25 cellular contexts compared by ENCODE assay signal in the genomic region with DNA sequence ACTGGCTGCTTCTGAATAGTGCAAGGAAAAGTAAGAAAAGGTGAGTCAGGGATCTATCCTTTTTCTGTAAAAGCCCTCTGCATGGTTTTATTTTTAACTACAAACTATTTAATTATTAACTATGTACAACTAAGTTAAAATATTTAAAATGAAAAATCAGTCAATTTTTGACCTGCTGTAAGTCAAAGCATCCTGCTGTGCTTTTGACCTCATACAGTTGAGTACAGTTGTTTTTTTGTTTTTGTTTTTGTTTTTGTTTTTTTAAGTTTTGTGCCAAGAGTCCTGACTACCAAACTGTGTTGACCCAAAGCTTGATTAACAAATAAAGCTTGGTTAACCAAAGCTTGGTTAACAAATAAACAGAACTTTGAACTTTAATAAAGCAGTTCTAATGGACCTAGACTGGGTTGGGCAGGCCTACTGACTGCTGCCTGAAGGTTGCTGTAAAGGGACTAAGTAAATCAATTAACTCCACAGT. TPM values are rescaled to one million over a fixed set of nuclear protein-coding genes. Genes with fewer than 3 reads are reported as not detected.
A peak's percentile ranks its signal among the peaks of the same experiment; 100 is the strongest.
DNase-seq lines count a peak whose midpoint lies in the region; ATAC-seq and TF ChIP-seq lines count a peak whose summit lies in the region.
"Had no signal": no experiment of that assay in that cellular context is flagged by ENCODE, and none has a peak within 500 bp of the region (broad histone marks: within the 10 kb centered on the region; RNA-seq: fewer than 3 reads in every experiment).

A gene (plus strand): TSS at position 474 of the 478 bp plus-strand sequence. CDS start 67 bp downstream, outside the sequence.

- H3K4me1 Mint-ChIP-seq in HFFc6 (ENCODE audit: low read depth) (peaks cover 24% of the 10 kb centered on the region), chondrocyte (ENCODE audit: low read depth) (peaks cover 26% of the 10 kb centered on the region)
- H3K4me1 Mint-ChIP-seq in stimulated activated memory B cell treated with anti-CD40 and anti-IgM and Interleukin-4, amounts not matched to agents 10 μg/mL and 1 μg/mL and 100 μg/mL, for 72 hours: no peaks in the 10 kb centered on the region
- H3K4me1 Mint-ChIP-seq: activated CD4-positive, alpha-beta T cell treated with anti-CD3 and anti-CD28 coated beads, Interleukin-2, amount 10 ng/mL, durations not matched to agents 24 days and 14 days; activated CD8-positive, alpha-beta memory T cell treated with anti-CD3 and anti-CD28 coated beads, Interleukin-2, amount 10 ng/mL, durations not matched to agents 7 days and 5 days; naive thymus-derived CD4-positive, alpha-beta T cell; stimulated activated effector memory CD8-positive, alpha-beta T cell treated with anti-CD3 and anti-CD28 coated beads, Interleukin-12 subunit alpha, Interleukin-12 subunit beta, amount 100 ng/mL, for 72 hours had no signal

- H3K9me3 ChIP-seq in right lobe of liver (peaks cover 0 to 5% (median 0%) of the 10 kb centered on the region in 4 donors), upper lobe of left lung (peaks cover 0 to 13% (median 6%) of the 10 kb centered on the region in 4 donors)
- H3K9me3 ChIP-seq: BE2C, HAP-1, pancreas had no signal

- peaks cover 14% of the 10 kb centered on the region for H3K36me3 Mint-ChIP-seq in HFFc6 (ENCODE audit: low read depth)
- H3K36me3 Mint-ChIP-seq in chondrocyte (ENCODE audit: low read depth): peaks cover 9% of the 10 kb centered on the region
- no peaks in the 10 kb centered on the region for H3K36me3 Mint-ChIP-seq in stimulated activated memory B cell treated with anti-CD40 and anti-IgM and Interleukin-4, amounts not matched to agents 10 μg/mL and 1 μg/mL and 100 μg/mL, for 72 hours
- H3K36me3 Mint-ChIP-seq: stimulated activated effector memory CD8-positive, alpha-beta T cell treated with anti-CD3 and anti-CD28 coated beads, Interleukin-12 subunit alpha, Interleukin-12 subunit beta, amount 100 ng/mL, for 72 hours had no signal

- DNase-seq in HFFc6: no peak
- no peak for DNase-seq in chondrocyte (ENCODE audit: low spot score)
- DNase-seq in right lobe of liver: peak in 2 of 3 donors; percentile 39 to 69
- DNase-seq in upper lobe of left lung: no peak
- no peak for DNase-seq in HK-2 (ENCODE audit: unreplicated experiment)
- DNase-seq: activated CD4-positive, alpha-beta T cell treated with anti-CD3 and anti-CD28 coated beads, Interleukin-2, amount 10 ng/mL, durations not matched to agents 24 days and 14 days; activated CD8-positive, alpha-beta memory T cell treated with anti-CD3 and anti-CD28 coated beads, Interleukin-2, amount 10 ng/mL, durations not matched to agents 7 days and 5 days; BE2C; effector CD8-positive, alpha-beta T cell; naive thymus-derived CD4-positive, alpha-beta T cell; NCI-H1417 treated with DMSO at 0.1 percent for 48 hours; NCI-H2107; NCI-H510A; pancreas had no signal

- intact Hi-C loops in right lobe of liver (cut with DNase I): no loop called here

- no peaks in the 10 kb centered on the region for H3K27me3 ChIP-seq in right lobe of liver
- H3K27me3 ChIP-seq in upper lobe of left lung: no peaks in the 10 kb centered on the region
- H3K27me3 ChIP-seq: BE2C, pancreas had no signal

- H3K4me3 ChIP-seq in right lobe of liver: peak within 1 kb of the TSS; percentile 42 to 58 (median 54)
- H3K4me3 ChIP-seq in upper lobe of left lung: no peak within 1 kb of the TSS
- H3K4me3 ChIP-seq: HAP-1, pancreas, thoracic aorta had no signal

- H3K27me3 Mint-ChIP-seq in HFFc6 (ENCODE audit: insufficient read depth): peaks cover 7% of the 10 kb centered on the region
- no peaks in the 10 kb centered on the region for H3K27me3 Mint-ChIP-seq in chondrocyte (ENCODE audit: low read depth)
- peaks cover 7% of the 10 kb centered on the region for H3K27me3 Mint-ChIP-seq in stimulated activated memory B cell treated with anti-CD40 and anti-IgM and Interleukin-4, amounts not matched to agents 10 μg/mL and 1 μg/mL and 100 μg/mL, for 72 hours

- peak within 1 kb of the TSS; percentile 89 for H3K27ac Mint-ChIP-seq in HFFc6
- peak within 1 kb of the TSS; percentile 65 for H3K27ac Mint-ChIP-seq in chondrocyte (ENCODE audit: unreplicated experiment)
- H3K27ac Mint-ChIP-seq in stimulated activated memory B cell treated with anti-CD40 and anti-IgM and Interleukin-4, amounts not matched to agents 10 μg/mL and 1 μg/mL and 100 μg/mL, for 72 hours: no peak within 1 kb of the TSS
- H3K27ac Mint-ChIP-seq: activated CD4-positive, alpha-beta T cell treated with anti-CD3 and anti-CD28 coated beads, Interleukin-2, amount 10 ng/mL, durations not matched to agents 24 days and 14 days; activated CD8-positive, alpha-beta memory T cell treated with anti-CD3 and anti-CD28 coated beads, Interleukin-2, amount 10 ng/mL, durations not matched to agents 7 days and 5 days; activated naive CD4-positive, alpha-beta T cell treated with anti-CD3 and anti-CD28 coated beads, Interleukin-2, amount 50 U/mL, for 72 hours; activated T-helper 1 cell treated with anti-CD3 and anti-CD28 coated beads, Interleukin-12 subunit alpha, Interleukin-12 subunit beta, Interleukin-2, Interleukin-4 antibody, amounts not matched to agents 30 ng/mL and 10 ng/mL and 1 ng/mL, durations not matched to agents 14 hours and 24 hours and 36 hours; naive thymus-derived CD4-positive, alpha-beta T cell; stimulated activated effector memory CD8-positive, alpha-beta T cell treated with anti-CD3 and anti-CD28 coated beads, Interleukin-12 subunit alpha, Interleukin-12 subunit beta, amount 100 ng/mL, for 72 hours had no signal

- peak within 1 kb of the TSS; percentile 67; the same call in 1 of the 2 replicates for H3K4me3 Mint-ChIP-seq in HFFc6
- H3K4me3 Mint-ChIP-seq in chondrocyte (ENCODE audit: unreplicated experiment): no peak within 1 kb of the TSS
- H3K4me3 Mint-ChIP-seq in stimulated activated memory B cell treated with anti-CD40 and anti-IgM and Interleukin-4, amounts not matched to agents 10 μg/mL and 1 μg/mL and 100 μg/mL, for 72 hours: no peak within 1 kb of the TSS
- H3K4me3 Mint-ChIP-seq: activated CD4-positive, alpha-beta T cell treated with anti-CD3 and anti-CD28 coated beads, Interleukin-2, amount 10 ng/mL, durations not matched to agents 24 days and 14 days; activated CD8-positive, alpha-beta memory T cell treated with anti-CD3 and anti-CD28 coated beads, Interleukin-2, amount 10 ng/mL, durations not matched to agents 7 days and 5 days; activated T-helper 1 cell treated with anti-CD3 and anti-CD28 coated beads, Interleukin-12 subunit alpha, Interleukin-12 subunit beta, Interleukin-2, Interleukin-4 antibody, amounts not matched to agents 30 ng/mL and 10 ng/mL and 1 ng/mL, durations not matched to agents 14 hours and 24 hours and 36 hours; naive thymus-derived CD4-positive, alpha-beta T cell; stimulated activated effector memory CD8-positive, alpha-beta T cell treated with anti-CD3 and anti-CD28 coated beads, Interleukin-12 subunit alpha, Interleukin-12 subunit beta, amount 100 ng/mL, for 72 hours had no signal

- TF ChIP-seq EP300 in upper lobe of left lung (IDR thresholded peaks at IDR 0.05): no peak

- H3K4me1 ChIP-seq in right lobe of liver (peaks cover 0 to 37% (median 12%) of the 10 kb centered on the region in 4 donors), upper lobe of left lung (peaks cover 0 to 21% (median 0%) of the 10 kb centered on the region in 4 donors)
- H3K4me1 ChIP-seq: BE2C, HAP-1, pancreas had no signal

- H3K9me3 Mint-ChIP-seq in HFFc6 (peaks cover 21% of the 10 kb centered on the region), chondrocyte (ENCODE audit: low read depth) (peaks cover 20% of the 10 kb centered on the region)
- H3K9me3 Mint-ChIP-seq in stimulated activated memory B cell treated with anti-CD40 and anti-IgM and Interleukin-4, amounts not matched to agents 10 μg/mL and 1 μg/mL and 100 μg/mL, for 72 hours: peaks cover 16% of the 10 kb centered on the region
- H3K9me3 Mint-ChIP-seq: activated T-helper 1 cell treated with anti-CD3 and anti-CD28 coated beads, Interleukin-12 subunit alpha, Interleukin-12 subunit beta, Interleukin-2, Interleukin-4 antibody, amounts not matched to agents 30 ng/mL and 10 ng/mL and 1 ng/mL, durations not matched to agents 14 hours and 24 hours and 36 hours had no signal

- ATAC-seq in right lobe of liver: peak; percentile 76 to 85 (median 80)
- no peak for ATAC-seq in upper lobe of left lung (ENCODE audit: low FRiP score in 2 of 2)
- ATAC-seq in stimulated activated memory B cell treated with anti-CD40 and anti-IgM and Interleukin-4, amounts not matched to agents 10 μg/mL and 1 μg/mL and 100 μg/mL, for 72 hours: no peak
- no peak for ATAC-seq in GM18858 (IDR thresholded peaks at IDR 0.05; ENCODE audit: unreplicated experiment)
- ATAC-seq: activated CD8-positive, alpha-beta memory T cell treated with anti-CD3 and anti-CD28 coated beads, Interleukin-2, amount 10 ng/mL, durations not matched to agents 7 days and 5 days; activated naive CD4-positive, alpha-beta T cell treated with anti-CD3 and anti-CD28 coated beads, Interleukin-2, amount 50 U/mL, for 72 hours; naive thymus-derived CD4-positive, alpha-beta T cell; sciatic nerve; stimulated activated effector memory CD8-positive, alpha-beta T cell treated with anti-CD3 and anti-CD28 coated beads, Interleukin-12 subunit alpha, Interleukin-12 subunit beta, amount 100 ng/mL, for 72 hours had no signal

- H3K27ac ChIP-seq in right lobe of liver (peak within 1 kb of the TSS; percentile 81 to 96 (median 93)), upper lobe of left lung (peak within 1 kb of the TSS; percentile 61 to 77 (median 68))
- H3K27ac ChIP-seq: thoracic aorta had no signal

- TF ChIP-seq POLR2A in right lobe of liver (IDR thresholded peaks at IDR 0.05) (peak; percentile 94), upper lobe of left lung (IDR thresholded peaks at IDR 0.05) (no peak)

- TF ChIP-seq CTCF in HFFc6 (IDR thresholded peaks at IDR 0.05) (no peak), chondrocyte (IDR thresholded peaks at IDR 0.05) (no peak), right lobe of liver (IDR thresholded peaks at IDR 0.05) (peak in 1 of 4 donors; percentile 8), upper lobe of left lung (IDR thresholded peaks at IDR 0.05) (no peak)

- H3K36me3 ChIP-seq in right lobe of liver (peaks cover 0 to 8% (median 0%) of the 10 kb centered on the region in 4 donors), upper lobe of left lung (no peaks in the 10 kb centered on the region)
- H3K36me3 ChIP-seq: BE2C, HAP-1, pancreas, thoracic aorta had no signal

RNA-seq across cellular contexts. Expression of the gene that starts here (rescaled TPM):
- not detected for total RNA-seq in HFFc6 (2021; fragmentation: NEBNext Ultra II Directional; extraction: Animal tissue kit (Norgen Biotek cat#: 25700))
- total RNA-seq in chondrocyte: not detected in 3 replicates
- total RNA-seq in right lobe of liver: 100 to 1,000 TPM in 2 of 6 experiments, 10 to 100 TPM in 4; 38.3 to 145 (median 87.0) TPM
- under 1 TPM in 1 of 6 donors, not detected in 5; 0.20 TPM for total RNA-seq in upper lobe of left lung
- total RNA-seq: activated CD4-positive, alpha-beta T cell treated with anti-CD3 and anti-CD28 coated beads, Interleukin-2, amount 10 ng/mL, durations not matched to agents 24 days and 14 days; activated CD8-positive, alpha-beta memory T cell treated with anti-CD3 and anti-CD28 coated beads, Interleukin-2, amount 10 ng/mL, durations not matched to agents 7 days and 5 days; activated naive CD4-positive, alpha-beta T cell treated with anti-CD3 and anti-CD28 coated beads, Interleukin-2, amount 50 U/mL, for 72 hours; activated T-helper 1 cell treated with anti-CD3 and anti-CD28 coated beads, Interleukin-12 subunit alpha, Interleukin-12 subunit beta, Interleukin-2, Interleukin-4 antibody, amounts not matched to agents 30 ng/mL and 10 ng/mL and 1 ng/mL, durations not matched to agents 14 hours and 24 hours and 36 hours; cerebellum; MCF 10A; naive thymus-derived CD4-positive, alpha-beta T cell; sciatic nerve; T-helper 1 cell treated with Interleukin-12 subunit alpha and Interleukin-12 subunit beta and Interleukin-4 antibody, amounts not matched to agents 30 ng/mL and 1 ng/mL, for 36 hours; thoracic aorta had no signal

Comparison
In these comparisons a context has a peak if more than half of its experiments do, and no peak if none do; other contexts are left out.
1. RNA of the gene that starts here (total RNA-seq): 38.3 to 145 TPM in right lobe of liver; not detected in HFFc6, not detected in chondrocyte and 0.20 TPM in upper lobe of left lung; every median in the first group is over 10 times any median in the second.
2. DNase-seq: peak in right lobe of liver (2 of 3); none in HFFc6 (single experiment), chondrocyte (single experiment), upper lobe of left lung (0 of 2) and HK-2 (single experiment).
3. ATAC-seq: peak in right lobe of liver (4 of 4); none in upper lobe of left lung (0 of 2), stimulated activated memory B cell treated with anti-CD40 and anti-IgM and Interleukin-4, amounts not matched to agents 10 μg/mL and 1 μg/mL and 100 μg/mL, for 72 hours (single experiment) and GM18858 (single experiment).
4. H3K4me3 ChIP-seq: peak in right lobe of liver (3 of 3); none in upper lobe of left lung (0 of 4).